Comparison of ENCODE assay signal across 1 cellular context in genomic region chr2:182718459-182718858, GRCh38.
TF ChIP-seq lines count a peak whose summit lies in the region.

No MANE protein-coding gene starts in this region.

TF ChIP-seq in HepG2, 621 proteins besides CTCF, POLR2A, EP300 and RAD21 (continued from another document):
- TF ChIP-seq, protein P1, sequence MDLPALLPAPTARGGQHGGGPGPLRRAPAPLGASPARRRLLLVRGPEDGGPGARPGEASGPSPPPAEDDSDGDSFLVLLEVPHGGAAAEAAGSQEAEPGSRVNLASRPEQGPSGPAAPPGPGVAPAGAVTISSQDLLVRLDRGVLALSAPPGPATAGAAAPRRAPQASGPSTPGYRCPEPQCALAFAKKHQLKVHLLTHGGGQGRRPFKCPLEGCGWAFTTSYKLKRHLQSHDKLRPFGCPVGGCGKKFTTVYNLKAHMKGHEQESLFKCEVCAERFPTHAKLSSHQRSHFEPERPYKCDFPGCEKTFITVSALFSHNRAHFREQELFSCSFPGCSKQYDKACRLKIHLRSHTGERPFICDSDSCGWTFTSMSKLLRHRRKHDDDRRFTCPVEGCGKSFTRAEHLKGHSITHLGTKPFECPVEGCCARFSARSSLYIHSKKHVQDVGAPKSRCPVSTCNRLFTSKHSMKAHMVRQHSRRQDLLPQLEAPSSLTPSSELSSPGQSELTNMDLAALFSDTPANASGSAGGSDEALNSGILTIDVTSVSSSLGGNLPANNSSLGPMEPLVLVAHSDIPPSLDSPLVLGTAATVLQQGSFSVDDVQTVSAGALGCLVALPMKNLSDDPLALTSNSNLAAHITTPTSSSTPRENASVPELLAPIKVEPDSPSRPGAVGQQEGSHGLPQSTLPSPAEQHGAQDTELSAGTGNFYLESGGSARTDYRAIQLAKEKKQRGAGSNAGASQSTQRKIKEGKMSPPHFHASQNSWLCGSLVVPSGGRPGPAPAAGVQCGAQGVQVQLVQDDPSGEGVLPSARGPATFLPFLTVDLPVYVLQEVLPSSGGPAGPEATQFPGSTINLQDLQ (CRISPR knock-in tag; IDR thresholded peaks at IDR 0.05), result no peak
